15 cellular contexts compared by ENCODE assay signal in the genomic region with DNA sequence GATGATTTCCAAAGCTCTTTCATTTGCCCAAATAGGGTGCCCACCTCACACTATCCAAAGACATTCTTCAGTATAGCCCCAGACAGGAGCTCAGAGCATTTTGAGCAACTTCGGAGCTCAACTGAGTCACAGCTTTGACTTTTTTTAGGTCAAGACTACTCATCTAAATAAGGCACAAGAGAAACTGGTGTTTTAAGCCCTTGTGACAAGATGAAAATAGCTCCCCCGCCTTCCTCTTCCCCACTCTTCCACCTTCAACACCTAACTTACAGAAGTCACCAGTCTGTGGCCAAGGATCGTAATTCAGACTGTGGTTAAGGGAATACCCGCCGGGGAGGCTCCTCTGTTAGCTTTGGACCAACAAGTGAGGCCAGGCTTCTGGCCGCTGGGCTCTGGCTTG.
"Had no signal": no experiment of that assay in that cellular context is flagged by ENCODE, and none has a peak within 500 bp of the region (broad histone marks: within the 10 kb centered on the region; RNA-seq: fewer than 3 reads in every experiment).

No MANE protein-coding gene starts in this region.

- H3K27me3 ChIP-seq: dorsolateral prefrontal cortex, heart left ventricle, ovary had no signal

- H3K4me3 Mint-ChIP-seq: mesothelial cell of epicardium, natural killer cell, neural crest cell had no signal

- H3K36me3 Mint-ChIP-seq: mesothelial cell of epicardium, natural killer cell had no signal

- H3K36me3 ChIP-seq: heart left ventricle, ovary had no signal

- H3K4me3 ChIP-seq: dorsolateral prefrontal cortex, heart left ventricle, ovary, smooth muscle cell had no signal

- H3K27ac ChIP-seq: dorsolateral prefrontal cortex, heart left ventricle, ovary had no signal

- H3K9me3 ChIP-seq: heart left ventricle, ovary had no signal

- H3K27ac Mint-ChIP-seq: mesothelial cell of epicardium, natural killer cell had no signal

- DNase-seq: cortex of kidney; dorsolateral prefrontal cortex; effector CD8-positive, alpha-beta T cell; heart left ventricle; hypothalamus; kidney glomerular epithelial cell; natural killer cell; ovary; right cardiac atrium; stimulated activated CD4-positive, alpha-beta T cell treated with anti-CD3 and anti-CD28 coated beads, Interleukin-2, amount 100 ng/mL, for 48 hours; stimulated activated naive CD4-positive, alpha-beta T cell treated with Interleukin-2 at 50 U/mL for 16 hours; trophoblast cell had no signal

- H3K4me2 ChIP-seq: smooth muscle cell had no signal

- H3K9me3 Mint-ChIP-seq: mesothelial cell of epicardium, natural killer cell, neural crest cell had no signal
